14 cellular contexts compared by ENCODE assay signal in the genomic region with DNA sequence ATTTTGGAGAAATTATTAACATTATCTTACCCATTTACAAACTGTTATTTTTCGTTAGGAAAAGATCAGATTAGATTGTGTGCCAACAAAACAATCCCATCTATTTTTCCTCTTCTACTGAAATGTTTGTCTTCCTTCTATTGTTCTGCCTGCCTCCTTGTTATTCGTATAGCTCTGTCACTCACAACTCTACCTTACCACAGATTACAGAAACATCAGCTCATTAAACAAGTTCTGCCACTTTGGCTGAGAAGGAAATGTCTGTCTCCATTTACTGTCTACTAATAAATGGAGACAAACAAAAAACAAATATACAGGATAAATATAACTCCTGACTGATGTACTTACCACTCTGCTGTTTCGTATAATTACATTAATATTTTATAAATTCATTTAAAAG.
DNase-seq lines count a peak whose midpoint lies in the region; ATAC-seq and TF ChIP-seq lines count a peak whose summit lies in the region.
"Had no signal": no experiment of that assay in that cellular context is flagged by ENCODE, and none has a peak within 500 bp of the region (broad histone marks: within the 10 kb centered on the region; RNA-seq: fewer than 3 reads in every experiment).

No MANE protein-coding gene starts in this region.

- H3K79me2 ChIP-seq in smooth muscle cell (ENCODE audit: low read depth): no peaks in the 10 kb centered on the region

- H3K4me1 Mint-ChIP-seq in mesothelial cell of epicardium: no peaks in the 10 kb centered on the region
- H3K4me1 Mint-ChIP-seq: CD4-positive, CD25-positive, alpha-beta regulatory T cell had no signal

- peaks cover 5% of the 10 kb centered on the region for H3K27me3 Mint-ChIP-seq in mesothelial cell of epicardium (ENCODE audit: low read depth)
- H3K27me3 Mint-ChIP-seq: CD4-positive, CD25-positive, alpha-beta regulatory T cell; IgD-negative memory B cell had no signal

- no peak for ATAC-seq in HG02981 (IDR thresholded peaks at IDR 0.05; ENCODE audit: unreplicated experiment)
- ATAC-seq: GM23338 had no signal

- H3K27ac ChIP-seq in VCaP: peak overlapping the region; percentile 71
- no peak overlapping the region for H3K27ac ChIP-seq in smooth muscle cell (ENCODE audit: low read depth)
- H3K27ac ChIP-seq: BLaER1 treated with 17β-estradiol and CSF1 and Interleukin-3, amounts not matched to agents 10 nM and 100 nM had no signal

- no peaks in the 10 kb centered on the region for H3F3A ChIP-seq in smooth muscle cell (ENCODE audit: low read depth)

- H3K4me2 ChIP-seq in smooth muscle cell: no peak overlapping the region
- H3K4me2 ChIP-seq: BLaER1 treated with 17β-estradiol and CSF1 and Interleukin-3, amounts not matched to agents 10 nM and 100 nM; GM23338 had no signal

- H3K36me3 ChIP-seq in smooth muscle cell (ENCODE audit: low read depth): no peaks in the 10 kb centered on the region

- WGBS in smooth muscle cell (ENCODE audit: low lambda C conversion rate): 69% methylated on average over 3 of the region's 3 CpGs

- H3K9me3 ChIP-seq in smooth muscle cell (replicated peaks; ENCODE audit: low read depth): no peaks in the 10 kb centered on the region
- H3K9me3 ChIP-seq: BLaER1 treated with 17β-estradiol and CSF1 and Interleukin-3, amounts not matched to agents 10 nM and 100 nM had no signal

- peaks cover 1% of the 10 kb centered on the region for H3K36me3 Mint-ChIP-seq in mesothelial cell of epicardium

- TF ChIP-seq CTCF in VCaP (conservative IDR thresholded peaks at IDR 0.05): no peak
- TF ChIP-seq CTCF in epithelial cell of esophagus (IDR thresholded peaks at IDR 0.05; ENCODE audit: insufficient read depth, low read depth, low read length, missing control alignments): no peak
- TF ChIP-seq CTCF in smooth muscle cell (IDR thresholded peaks at IDR 0.05; ENCODE audit: borderline replicate concordance, insufficient read depth, poor library complexity, severe bottlenecking): no peak
- TF ChIP-seq CTCF in mesothelial cell of epicardium (IDR thresholded peaks at IDR 0.05; ENCODE audit: unreplicated experiment): no peak

- no peaks in the 10 kb centered on the region for H3K9me3 Mint-ChIP-seq in mesothelial cell of epicardium
- H3K9me3 Mint-ChIP-seq: CD4-positive, CD25-positive, alpha-beta regulatory T cell; GM23338; IgD-negative memory B cell had no signal

- H3K9ac ChIP-seq in smooth muscle cell (ENCODE audit: low read depth): no peak overlapping the region
- H3K9ac ChIP-seq: BLaER1 treated with 17β-estradiol and CSF1 and Interleukin-3, amounts not matched to agents 10 nM and 100 nM had no signal

- H3K4me3 Mint-ChIP-seq in mesothelial cell of epicardium: no peak overlapping the region
- H3K4me3 Mint-ChIP-seq: CD4-positive, CD25-positive, alpha-beta regulatory T cell; GM23338; IgD-negative memory B cell had no signal

- no peaks in the 10 kb centered on the region for H4K20me1 ChIP-seq in smooth muscle cell (ENCODE audit: low read depth)

- no peak overlapping the region for H2AFZ ChIP-seq in smooth muscle cell (ENCODE audit: low read depth)
- H2AFZ ChIP-seq: GM23338 had no signal

- H3K27me3 ChIP-seq in smooth muscle cell (ENCODE audit: low read depth): peaks cover 3% of the 10 kb centered on the region

- no peak overlapping the region for H3K27ac Mint-ChIP-seq in mesothelial cell of epicardium
- H3K27ac Mint-ChIP-seq: CD4-positive, CD25-positive, alpha-beta regulatory T cell; GM23338; IgD-negative memory B cell had no signal

- DNase-seq in NCI-H510A treated with DMSO at 0.1 percent for 48 hours (lab: John Stamatoyannopoulos, UW) (peak; percentile 32), NCI-H510A (lab: John Stamatoyannopoulos, UW) (no peak), epithelial cell of esophagus (ENCODE audit: low read depth) (peak; percentile 43), smooth muscle cell (lab: John Stamatoyannopoulos, UW; ENCODE audit: unreplicated experiment) (no peak), NCI-H2227 treated with DMSO at 0.1 percent for 48 hours (lab: John Stamatoyannopoulos, UW) (no peak), mesothelial cell of epicardium (ENCODE audit: low spot score in 2 of 2, unreplicated experiment in 2 of 2) (no peak)
- DNase-seq: ACHN; CD4-positive, CD25-positive, alpha-beta regulatory T cell; H7 had no signal

- no peak overlapping the region for H3K4me3 ChIP-seq in epithelial cell of esophagus (ENCODE audit: low read length)
- H3K4me3 ChIP-seq in smooth muscle cell: no peak overlapping the region
- H3K4me3 ChIP-seq: BLaER1 treated with 17β-estradiol and CSF1 and Interleukin-3, amounts not matched to agents 10 nM and 100 nM; GM23338 had no signal

- no peaks in the 10 kb centered on the region for H3K4me1 ChIP-seq in smooth muscle cell (ENCODE audit: low read depth)

Comparison
In these comparisons a context has a peak if more than half of its experiments do, and no peak if none do; other contexts are left out.
1. DNase-seq: peak in NCI-H510A treated with DMSO at 0.1 percent for 48 hours (single experiment) and epithelial cell of esophagus (single experiment); none in NCI-H510A (single experiment), smooth muscle cell (single experiment), NCI-H2227 treated with DMSO at 0.1 percent for 48 hours (single experiment) and mesothelial cell of epicardium (0 of 2).